ENCODE assay signal across 1 cellular context in the genomic region with DNA sequence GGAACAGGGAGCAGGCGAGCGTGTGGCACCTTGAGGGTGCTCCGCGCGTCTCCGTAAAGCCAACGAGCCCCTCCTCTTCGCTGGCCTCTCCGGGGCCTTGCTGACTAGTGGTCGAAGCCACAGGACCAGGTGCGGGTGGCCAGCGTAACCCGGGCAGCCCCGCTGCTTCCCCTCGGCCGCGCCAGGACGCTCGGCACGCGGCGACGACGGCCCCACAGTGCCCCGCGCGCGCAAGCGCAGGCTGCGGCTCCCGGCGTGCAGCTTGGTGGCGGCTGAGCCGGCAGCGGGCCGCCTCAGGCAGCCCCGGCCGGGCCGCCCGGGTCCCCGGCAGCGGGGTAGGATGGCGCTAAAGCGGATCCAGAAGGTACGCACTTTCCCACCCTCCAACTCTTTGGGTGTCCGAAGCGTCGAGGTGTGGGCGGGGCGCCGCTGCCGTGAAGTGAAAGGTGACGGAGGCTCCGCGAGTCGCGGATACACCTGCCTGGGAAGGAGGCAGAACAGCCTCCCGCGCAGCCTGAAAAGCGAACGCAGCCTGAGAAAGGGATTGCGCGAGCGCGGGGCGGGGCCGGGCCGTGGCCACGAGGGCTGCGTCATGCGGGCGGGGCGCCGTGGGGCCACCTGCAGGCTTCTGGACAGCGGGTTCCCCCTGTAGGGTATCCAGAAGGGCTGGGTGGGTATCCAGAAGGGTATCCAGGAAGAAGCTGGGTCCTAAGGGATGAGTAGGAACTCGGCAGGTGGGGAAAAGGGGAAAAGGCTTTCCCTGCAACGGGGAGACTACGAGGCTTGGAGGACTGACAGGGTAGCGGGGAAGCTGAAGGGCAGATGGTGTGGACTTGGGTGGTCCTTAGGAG.
TF ChIP-seq lines count a peak whose summit lies in the region.

A gene (plus strand): TSS at position 244 of the 851 bp plus-strand sequence. CDS start 97 bp downstream, at position 341.

TF ChIP-seq in K562, 482 proteins besides CTCF, POLR2A, EP300 and RAD21 (continued from another document and continues in another):
- 0 out of 2 replicates have a peak, but pooled peaks have one; percentile 18 for TF ChIP-seq XRCC5 (IDR thresholded peaks at IDR 0.05; ENCODE audit: low read depth, low read length)
- TF ChIP-seq, protein P1, sequence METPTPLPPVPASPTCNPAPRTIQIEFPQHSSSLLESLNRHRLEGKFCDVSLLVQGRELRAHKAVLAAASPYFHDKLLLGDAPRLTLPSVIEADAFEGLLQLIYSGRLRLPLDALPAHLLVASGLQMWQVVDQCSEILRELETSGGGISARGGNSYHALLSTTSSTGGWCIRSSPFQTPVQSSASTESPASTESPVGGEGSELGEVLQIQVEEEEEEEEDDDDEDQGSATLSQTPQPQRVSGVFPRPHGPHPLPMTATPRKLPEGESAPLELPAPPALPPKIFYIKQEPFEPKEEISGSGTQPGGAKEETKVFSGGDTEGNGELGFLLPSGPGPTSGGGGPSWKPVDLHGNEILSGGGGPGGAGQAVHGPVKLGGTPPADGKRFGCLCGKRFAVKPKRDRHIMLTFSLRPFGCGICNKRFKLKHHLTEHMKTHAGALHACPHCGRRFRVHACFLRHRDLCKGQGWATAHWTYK (CRISPR knock-in tag; IDR thresholded peaks at IDR 0.05) = peak; percentile 79; the same call in 1 of the 2 replicates
- TF ChIP-seq, protein P2, sequence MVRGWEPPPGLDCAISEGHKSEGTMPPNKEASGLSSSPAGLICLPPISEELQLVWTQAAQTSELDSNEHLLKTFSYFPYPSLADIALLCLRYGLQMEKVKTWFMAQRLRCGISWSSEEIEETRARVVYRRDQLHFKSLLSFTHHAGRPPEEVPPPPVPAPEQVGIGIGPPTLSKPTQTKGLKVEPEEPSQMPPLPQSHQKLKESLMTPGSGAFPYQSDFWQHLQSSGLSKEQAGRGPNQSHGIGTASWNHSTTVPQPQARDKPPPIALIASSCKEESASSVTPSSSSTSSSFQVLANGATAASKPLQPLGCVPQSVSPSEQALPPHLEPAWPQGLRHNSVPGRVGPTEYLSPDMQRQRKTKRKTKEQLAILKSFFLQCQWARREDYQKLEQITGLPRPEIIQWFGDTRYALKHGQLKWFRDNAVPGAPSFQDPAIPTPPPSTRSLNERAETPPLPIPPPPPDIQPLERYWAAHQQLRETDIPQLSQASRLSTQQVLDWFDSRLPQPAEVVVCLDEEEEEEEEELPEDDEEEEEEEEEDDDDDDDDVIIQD (CRISPR knock-in tag; IDR thresholded peaks at IDR 0.05) = no peak
- no peak for TF ChIP-seq ZNF586 (CRISPR knock-in tag; conservative IDR thresholded peaks at IDR 0.05)
- TF ChIP-seq MAFG (tag; conservative IDR thresholded peaks at IDR 0.05) = no peak
- peak; percentile 99 for TF ChIP-seq KDM5B (IDR thresholded peaks at IDR 0.05; ENCODE audit: insufficient replicate concordance, low read depth, low read length)
- TF ChIP-seq, protein P3, sequence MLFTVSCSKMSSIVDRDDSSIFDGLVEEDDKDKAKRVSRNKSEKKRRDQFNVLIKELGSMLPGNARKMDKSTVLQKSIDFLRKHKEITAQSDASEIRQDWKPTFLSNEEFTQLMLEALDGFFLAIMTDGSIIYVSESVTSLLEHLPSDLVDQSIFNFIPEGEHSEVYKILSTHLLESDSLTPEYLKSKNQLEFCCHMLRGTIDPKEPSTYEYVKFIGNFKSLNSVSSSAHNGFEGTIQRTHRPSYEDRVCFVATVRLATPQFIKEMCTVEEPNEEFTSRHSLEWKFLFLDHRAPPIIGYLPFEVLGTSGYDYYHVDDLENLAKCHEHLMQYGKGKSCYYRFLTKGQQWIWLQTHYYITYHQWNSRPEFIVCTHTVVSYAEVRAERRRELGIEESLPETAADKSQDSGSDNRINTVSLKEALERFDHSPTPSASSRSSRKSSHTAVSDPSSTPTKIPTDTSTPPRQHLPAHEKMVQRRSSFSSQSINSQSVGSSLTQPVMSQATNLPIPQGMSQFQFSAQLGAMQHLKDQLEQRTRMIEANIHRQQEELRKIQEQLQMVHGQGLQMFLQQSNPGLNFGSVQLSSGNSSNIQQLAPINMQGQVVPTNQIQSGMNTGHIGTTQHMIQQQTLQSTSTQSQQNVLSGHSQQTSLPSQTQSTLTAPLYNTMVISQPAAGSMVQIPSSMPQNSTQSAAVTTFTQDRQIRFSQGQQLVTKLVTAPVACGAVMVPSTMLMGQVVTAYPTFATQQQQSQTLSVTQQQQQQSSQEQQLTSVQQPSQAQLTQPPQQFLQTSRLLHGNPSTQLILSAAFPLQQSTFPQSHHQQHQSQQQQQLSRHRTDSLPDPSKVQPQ (CRISPR knock-in tag; IDR thresholded peaks at IDR 0.05; ENCODE audit: borderline replicate concordance) = no peak
- TF ChIP-seq, protein P4, sequence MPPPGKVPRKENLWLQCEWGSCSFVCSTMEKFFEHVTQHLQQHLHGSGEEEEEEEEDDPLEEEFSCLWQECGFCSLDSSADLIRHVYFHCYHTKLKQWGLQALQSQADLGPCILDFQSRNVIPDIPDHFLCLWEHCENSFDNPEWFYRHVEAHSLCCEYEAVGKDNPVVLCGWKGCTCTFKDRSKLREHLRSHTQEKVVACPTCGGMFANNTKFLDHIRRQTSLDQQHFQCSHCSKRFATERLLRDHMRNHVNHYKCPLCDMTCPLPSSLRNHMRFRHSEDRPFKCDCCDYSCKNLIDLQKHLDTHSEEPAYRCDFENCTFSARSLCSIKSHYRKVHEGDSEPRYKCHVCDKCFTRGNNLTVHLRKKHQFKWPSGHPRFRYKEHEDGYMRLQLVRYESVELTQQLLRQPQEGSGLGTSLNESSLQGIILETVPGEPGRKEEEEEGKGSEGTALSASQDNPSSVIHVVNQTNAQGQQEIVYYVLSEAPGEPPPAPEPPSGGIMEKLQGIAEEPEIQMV (tag; conservative IDR thresholded peaks at IDR 0.05; ENCODE audit: low read depth) = no peak
- no peak for TF ChIP-seq ZNF274 (IDR thresholded peaks at IDR 0.05; ENCODE audit: borderline replicate concordance, low read depth, low read length)
- TF ChIP-seq, protein P5, sequence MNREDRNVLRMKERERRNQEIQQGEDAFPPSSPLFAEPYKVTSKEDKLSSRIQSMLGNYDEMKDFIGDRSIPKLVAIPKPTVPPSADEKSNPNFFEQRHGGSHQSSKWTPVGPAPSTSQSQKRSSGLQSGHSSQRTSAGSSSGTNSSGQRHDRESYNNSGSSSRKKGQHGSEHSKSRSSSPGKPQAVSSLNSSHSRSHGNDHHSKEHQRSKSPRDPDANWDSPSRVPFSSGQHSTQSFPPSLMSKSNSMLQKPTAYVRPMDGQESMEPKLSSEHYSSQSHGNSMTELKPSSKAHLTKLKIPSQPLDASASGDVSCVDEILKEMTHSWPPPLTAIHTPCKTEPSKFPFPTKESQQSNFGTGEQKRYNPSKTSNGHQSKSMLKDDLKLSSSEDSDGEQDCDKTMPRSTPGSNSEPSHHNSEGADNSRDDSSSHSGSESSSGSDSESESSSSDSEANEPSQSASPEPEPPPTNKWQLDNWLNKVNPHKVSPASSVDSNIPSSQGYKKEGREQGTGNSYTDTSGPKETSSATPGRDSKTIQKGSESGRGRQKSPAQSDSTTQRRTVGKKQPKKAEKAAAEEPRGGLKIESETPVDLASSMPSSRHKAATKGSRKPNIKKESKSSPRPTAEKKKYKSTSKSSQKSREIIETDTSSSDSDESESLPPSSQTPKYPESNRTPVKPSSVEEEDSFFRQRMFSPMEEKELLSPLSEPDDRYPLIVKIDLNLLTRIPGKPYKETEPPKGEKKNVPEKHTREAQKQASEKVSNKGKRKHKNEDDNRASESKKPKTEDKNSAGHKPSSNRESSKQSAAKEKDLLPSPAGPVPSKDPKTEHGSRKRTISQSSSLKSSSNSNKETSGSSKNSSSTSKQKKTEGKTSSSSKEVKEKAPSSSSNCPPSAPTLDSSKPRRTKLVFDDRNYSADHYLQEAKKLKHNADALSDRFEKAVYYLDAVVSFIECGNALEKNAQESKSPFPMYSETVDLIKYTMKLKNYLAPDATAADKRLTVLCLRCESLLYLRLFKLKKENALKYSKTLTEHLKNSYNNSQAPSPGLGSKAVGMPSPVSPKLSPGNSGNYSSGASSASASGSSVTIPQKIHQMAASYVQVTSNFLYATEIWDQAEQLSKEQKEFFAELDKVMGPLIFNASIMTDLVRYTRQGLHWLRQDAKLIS (CRISPR knock-in tag; IDR thresholded peaks at IDR 0.05) = peak; percentile 93
- no peak for TF ChIP-seq TCFL5 (CRISPR knock-in tag; conservative IDR thresholded peaks at IDR 0.05)
- no peak for TF ChIP-seq ZNF124 (CRISPR knock-in tag; IDR thresholded peaks at IDR 0.05)
- TF ChIP-seq, protein P6, sequence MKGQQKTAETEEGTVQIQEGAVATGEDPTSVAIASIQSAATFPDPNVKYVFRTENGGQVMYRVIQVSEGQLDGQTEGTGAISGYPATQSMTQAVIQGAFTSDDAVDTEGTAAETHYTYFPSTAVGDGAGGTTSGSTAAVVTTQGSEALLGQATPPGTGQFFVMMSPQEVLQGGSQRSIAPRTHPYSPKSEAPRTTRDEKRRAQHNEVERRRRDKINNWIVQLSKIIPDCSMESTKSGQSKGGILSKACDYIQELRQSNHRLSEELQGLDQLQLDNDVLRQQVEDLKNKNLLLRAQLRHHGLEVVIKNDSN (CRISPR knock-in tag; IDR thresholded peaks at IDR 0.05) = peak; percentile 82
- TF ChIP-seq POLR3A (IDR thresholded peaks at IDR 0.05; ENCODE audit: borderline replicate concordance, extremely low read depth, insufficient read depth, insufficient read length) = no peak
- TF ChIP-seq ZNF41 (CRISPR knock-in tag; conservative IDR thresholded peaks at IDR 0.05) = no peak
- TF ChIP-seq ZNF133 (CRISPR knock-in tag; IDR thresholded peaks at IDR 0.05) = no peak
- TF ChIP-seq NEUROD1 (IDR thresholded peaks at IDR 0.05; ENCODE audit: borderline replicate concordance, low read depth, low read length, partially characterized antibody) = peak; percentile 39
- no peak for TF ChIP-seq MCM2 (IDR thresholded peaks at IDR 0.05; ENCODE audit: low read depth)
- TF ChIP-seq, protein P7, sequence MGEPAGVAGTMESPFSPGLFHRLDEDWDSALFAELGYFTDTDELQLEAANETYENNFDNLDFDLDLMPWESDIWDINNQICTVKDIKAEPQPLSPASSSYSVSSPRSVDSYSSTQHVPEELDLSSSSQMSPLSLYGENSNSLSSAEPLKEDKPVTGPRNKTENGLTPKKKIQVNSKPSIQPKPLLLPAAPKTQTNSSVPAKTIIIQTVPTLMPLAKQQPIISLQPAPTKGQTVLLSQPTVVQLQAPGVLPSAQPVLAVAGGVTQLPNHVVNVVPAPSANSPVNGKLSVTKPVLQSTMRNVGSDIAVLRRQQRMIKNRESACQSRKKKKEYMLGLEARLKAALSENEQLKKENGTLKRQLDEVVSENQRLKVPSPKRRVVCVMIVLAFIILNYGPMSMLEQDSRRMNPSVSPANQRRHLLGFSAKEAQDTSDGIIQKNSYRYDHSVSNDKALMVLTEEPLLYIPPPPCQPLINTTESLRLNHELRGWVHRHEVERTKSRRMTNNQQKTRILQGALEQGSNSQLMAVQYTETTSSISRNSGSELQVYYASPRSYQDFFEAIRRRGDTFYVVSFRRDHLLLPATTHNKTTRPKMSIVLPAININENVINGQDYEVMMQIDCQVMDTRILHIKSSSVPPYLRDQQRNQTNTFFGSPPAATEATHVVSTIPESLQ (CRISPR knock-in tag; IDR thresholded peaks at IDR 0.05) = peak; percentile 96
- TF ChIP-seq RAD51 (IDR thresholded peaks at IDR 0.05; ENCODE audit: borderline replicate concordance, low read depth) = peak; percentile 48
- no peak for TF ChIP-seq MBD2 (IDR thresholded peaks at IDR 0.05; ENCODE audit: borderline replicate concordance, low read depth)
- no peak for TF ChIP-seq ZBTB8A (IDR thresholded peaks at IDR 0.05; ENCODE audit: partially characterized antibody)
- peak; percentile 34; the same call in 1 of the 2 replicates for TF ChIP-seq TEAD4 (IDR thresholded peaks at IDR 0.05; ENCODE audit: low read length)
- peak; percentile 94; the same call in 1 of the 2 replicates for TF ChIP-seq TEAD4 (CRISPR knock-in tag; IDR thresholded peaks at IDR 0.05; ENCODE audit: borderline replicate concordance)
- no peak for TF ChIP-seq RBM17 (IDR thresholded peaks at IDR 0.05; ENCODE audit: borderline replicate concordance, low read depth, low read length)
- no peak for TF ChIP-seq TAL1 (IDR thresholded peaks at IDR 0.05)
- no peak for TF ChIP-seq HNRNPUL1 (IDR thresholded peaks at IDR 0.05; ENCODE audit: low read length)
- TF ChIP-seq, protein P8, sequence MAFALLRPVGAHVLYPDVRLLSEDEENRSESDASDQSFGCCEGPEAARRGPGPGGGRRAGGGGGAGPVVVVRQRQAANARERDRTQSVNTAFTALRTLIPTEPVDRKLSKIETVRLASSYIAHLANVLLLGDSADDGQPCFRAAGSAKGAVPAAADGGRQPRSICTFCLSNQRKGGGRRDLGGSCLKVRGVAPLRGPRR (CRISPR knock-in tag; IDR thresholded peaks at IDR 0.05) = no peak
- TF ChIP-seq LEF1 (IDR thresholded peaks at IDR 0.05) = no peak
- 0 out of 2 replicates have a peak, but pooled peaks have one; percentile 25 for TF ChIP-seq ZNF766 (CRISPR knock-in tag; conservative IDR thresholded peaks at IDR 0.05)
- peak; percentile 34 for TF ChIP-seq DPF2 (IDR thresholded peaks at IDR 0.05)
- no peak for TF ChIP-seq SMARCA4 (IDR thresholded peaks at IDR 0.05)
- TF ChIP-seq TEAD1 (CRISPR knock-in tag; IDR thresholded peaks at IDR 0.05) = peak in 1 of 2 experiments; percentile 88; a peak in 2 of 4 replicates
- TF ChIP-seq, protein P9, sequence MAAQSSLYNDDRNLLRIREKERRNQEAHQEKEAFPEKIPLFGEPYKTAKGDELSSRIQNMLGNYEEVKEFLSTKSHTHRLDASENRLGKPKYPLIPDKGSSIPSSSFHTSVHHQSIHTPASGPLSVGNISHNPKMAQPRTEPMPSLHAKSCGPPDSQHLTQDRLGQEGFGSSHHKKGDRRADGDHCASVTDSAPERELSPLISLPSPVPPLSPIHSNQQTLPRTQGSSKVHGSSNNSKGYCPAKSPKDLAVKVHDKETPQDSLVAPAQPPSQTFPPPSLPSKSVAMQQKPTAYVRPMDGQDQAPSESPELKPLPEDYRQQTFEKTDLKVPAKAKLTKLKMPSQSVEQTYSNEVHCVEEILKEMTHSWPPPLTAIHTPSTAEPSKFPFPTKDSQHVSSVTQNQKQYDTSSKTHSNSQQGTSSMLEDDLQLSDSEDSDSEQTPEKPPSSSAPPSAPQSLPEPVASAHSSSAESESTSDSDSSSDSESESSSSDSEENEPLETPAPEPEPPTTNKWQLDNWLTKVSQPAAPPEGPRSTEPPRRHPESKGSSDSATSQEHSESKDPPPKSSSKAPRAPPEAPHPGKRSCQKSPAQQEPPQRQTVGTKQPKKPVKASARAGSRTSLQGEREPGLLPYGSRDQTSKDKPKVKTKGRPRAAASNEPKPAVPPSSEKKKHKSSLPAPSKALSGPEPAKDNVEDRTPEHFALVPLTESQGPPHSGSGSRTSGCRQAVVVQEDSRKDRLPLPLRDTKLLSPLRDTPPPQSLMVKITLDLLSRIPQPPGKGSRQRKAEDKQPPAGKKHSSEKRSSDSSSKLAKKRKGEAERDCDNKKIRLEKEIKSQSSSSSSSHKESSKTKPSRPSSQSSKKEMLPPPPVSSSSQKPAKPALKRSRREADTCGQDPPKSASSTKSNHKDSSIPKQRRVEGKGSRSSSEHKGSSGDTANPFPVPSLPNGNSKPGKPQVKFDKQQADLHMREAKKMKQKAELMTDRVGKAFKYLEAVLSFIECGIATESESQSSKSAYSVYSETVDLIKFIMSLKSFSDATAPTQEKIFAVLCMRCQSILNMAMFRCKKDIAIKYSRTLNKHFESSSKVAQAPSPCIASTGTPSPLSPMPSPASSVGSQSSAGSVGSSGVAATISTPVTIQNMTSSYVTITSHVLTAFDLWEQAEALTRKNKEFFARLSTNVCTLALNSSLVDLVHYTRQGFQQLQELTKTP (IDR thresholded peaks at IDR 0.05; ENCODE audit: low read depth in 1 of 2, partially characterized antibody in 2 of 2) = no peak
- TF ChIP-seq MTA2 (IDR thresholded peaks at IDR 0.05; ENCODE audit: low read depth) = no peak
- no peak for TF ChIP-seq OTX1 (CRISPR knock-in tag; IDR thresholded peaks at IDR 0.05)
- TF ChIP-seq XRCC3 (IDR thresholded peaks at IDR 0.05) = no peak
- TF ChIP-seq ZNF77 (CRISPR knock-in tag; IDR thresholded peaks at IDR 0.05) = no peak
